12 cellular contexts compared by ENCODE assay signal in the genomic region with DNA sequence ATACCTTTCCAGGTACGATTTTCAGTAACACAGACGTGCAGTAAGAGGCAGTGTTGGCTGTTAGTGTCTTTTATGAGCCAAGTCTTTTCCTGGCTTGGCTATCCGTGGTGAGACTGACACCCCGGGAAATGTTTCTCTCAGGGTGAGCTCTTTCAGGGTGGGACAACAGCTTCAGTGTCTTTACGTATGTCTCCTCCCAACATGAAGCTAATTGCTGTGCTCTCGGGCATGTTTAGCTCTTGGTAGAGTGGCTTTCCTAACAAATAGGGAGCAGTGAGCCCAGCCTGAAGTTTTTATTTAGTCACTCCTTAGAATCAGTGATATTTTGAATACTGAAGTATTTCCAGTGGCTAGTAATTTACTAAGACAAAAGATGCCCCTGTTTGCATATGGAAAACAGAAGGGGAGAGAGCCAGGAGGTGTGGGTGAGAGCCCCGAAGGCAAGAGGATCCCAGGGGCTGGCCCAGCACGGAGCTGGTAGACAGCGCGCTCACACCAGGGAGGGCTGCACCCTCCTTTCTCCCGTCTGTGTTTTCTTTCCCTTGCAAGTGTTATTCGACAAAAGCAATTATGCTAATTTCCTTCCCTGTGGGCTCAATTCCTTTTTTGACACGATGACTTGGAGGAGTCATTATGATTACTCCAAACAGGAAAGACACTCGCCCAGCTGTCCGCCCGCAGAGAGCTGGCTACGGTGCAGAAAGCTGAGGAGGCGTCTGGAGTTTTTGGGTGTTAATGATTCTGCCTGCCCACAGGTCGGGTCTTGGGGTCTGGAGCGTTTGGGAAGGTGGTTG. TPM values are rescaled to one million over a fixed set of nuclear protein-coding genes. Genes with fewer than 3 reads are reported as not detected.
DNase-seq lines count a peak whose midpoint lies in the region; ATAC-seq and TF ChIP-seq lines count a peak whose summit lies in the region.
"Had no signal": no experiment of that assay in that cellular context is flagged by ENCODE, and none has a peak within 500 bp of the region (broad histone marks: within the 10 kb centered on the region; RNA-seq: fewer than 3 reads in every experiment).

No MANE protein-coding gene starts in this region.

- H3K4me3 Mint-ChIP-seq in activated CD4-positive, alpha-beta memory T cell treated with anti-CD3 and anti-CD28 coated beads, Interleukin-2, amount 10 ng/mL, durations not matched to agents 7 days and 5 days = peak overlapping the region; percentile 29

- TF ChIP-seq CTCF in A673 (conservative IDR thresholded peaks at IDR 0.05; ENCODE audit: low read depth, low read length) = no peak

- H3K4me1 ChIP-seq in A673 (ENCODE audit: insufficient read depth, low read length, poor library complexity, severe bottlenecking) = no peaks in the 10 kb centered on the region
- peaks cover 24% of the 10 kb centered on the region for H3K4me1 ChIP-seq in iPS-15b (ENCODE audit: control insufficient read depth, insufficient read depth, low read length)

- no peak overlapping the region for H3K4me3 ChIP-seq in A673 (ENCODE audit: low read depth, low read length, poor library complexity, severe bottlenecking)
- H3K4me3 ChIP-seq in H7 (ENCODE audit: insufficient read depth, low read depth, low read length) = peak overlapping the region; percentile 2; the same call in 1 of the 2 replicates
- peak overlapping the region; percentile 31 for H3K4me3 ChIP-seq in iPS-15b (ENCODE audit: low read depth, low read length)

- H3K36me3 ChIP-seq in A673 (ENCODE audit: insufficient read depth, low read length, poor library complexity, severe bottlenecking) (no peaks in the 10 kb centered on the region), H7 (replicated peaks; ENCODE audit: control insufficient read depth, insufficient read depth, low read length) (no peaks in the 10 kb centered on the region; the same call in 1 of the 2 replicates), iPS-15b (ENCODE audit: control insufficient read depth, insufficient read depth, low read length) (no peaks in the 10 kb centered on the region)
- H3K36me3 ChIP-seq: brain microvascular endothelial cell had no signal

- peak; percentile 48 for DNase-seq in A673 (ENCODE audit: low spot score)
- DNase-seq in H7 = peak; percentile 52
- DNase-seq in activated CD4-positive, alpha-beta memory T cell treated with anti-CD3 and anti-CD28 coated beads, Interleukin-2, amount 10 ng/mL, durations not matched to agents 7 days and 5 days = no peak
- no peak for DNase-seq in NCI-H1694 treated with DMSO at 0.1 percent for 48 hours (lab: John Stamatoyannopoulos, UW)
- DNase-seq in stimulated activated CD4-positive, alpha-beta T cell treated with anti-CD3 and anti-CD28 coated beads, Interleukin-4, amount 100 ng/mL, for 24 hours = no peak
- DNase-seq in left ventricle myocardium superior = no peak
- DNase-seq: activated CD4-positive, alpha-beta T cell treated with anti-CD3 and anti-CD28 coated beads, Interleukin-2, amount 50 U/mL, for 4 hours; NCI-H1048 had no signal

- peaks cover 11% of the 10 kb centered on the region for H3K9me3 Mint-ChIP-seq in activated CD4-positive, alpha-beta memory T cell treated with anti-CD3 and anti-CD28 coated beads, Interleukin-2, amount 10 ng/mL, durations not matched to agents 7 days and 5 days

- no peaks in the 10 kb centered on the region for H3K27me3 Mint-ChIP-seq in activated CD4-positive, alpha-beta memory T cell treated with anti-CD3 and anti-CD28 coated beads, Interleukin-2, amount 10 ng/mL, durations not matched to agents 7 days and 5 days

- POLR2A ChIA-PET in A673 (lab: Charles Lee; ENCODE audit: low non-redundant PET) = no interaction called here
- POLR2A ChIA-PET in activated CD4-positive, alpha-beta memory T cell treated with anti-CD3 and anti-CD28 coated beads, Interleukin-2, amount 10 ng/mL, durations not matched to agents 7 days and 5 days (lab: Charles Lee) = interaction anchor here (1.4 to 1.8 kb wide), 2 partner anchors 10 to 39 kb away, joined by 3 to 5 read pairs; no protein-coding TSS in a partner anchor

- no peak overlapping the region for H3K27ac ChIP-seq in A673 (ENCODE audit: low read depth, low read length, poor library complexity, severe bottlenecking)
- H3K27ac ChIP-seq: brain microvascular endothelial cell had no signal

- BruUV-seq in A673 (replicated peaks; lab: Mats Ljungman, UMichigan) = no TSS peak

- no peaks in the 10 kb centered on the region for H3K9me3 ChIP-seq in A673 (ENCODE audit: low read depth, low read length, poor library complexity, severe bottlenecking)
- H3K9me3 ChIP-seq in iPS-15b (ENCODE audit: control insufficient read depth, insufficient read depth, low read length) = no peaks in the 10 kb centered on the region

- ATAC-seq in left ventricle myocardium superior (no peak), HG03039 (IDR thresholded peaks at IDR 0.05; ENCODE audit: unreplicated experiment) (no peak)
- ATAC-seq: Panc1 had no signal

- H3K4me1 Mint-ChIP-seq in activated CD4-positive, alpha-beta memory T cell treated with anti-CD3 and anti-CD28 coated beads, Interleukin-2, amount 10 ng/mL, durations not matched to agents 7 days and 5 days = peaks cover 38% of the 10 kb centered on the region

- CTCF ChIA-PET in A673 (lab: Charles Lee) = no interaction called here
- CTCF ChIA-PET in activated CD4-positive, alpha-beta memory T cell treated with anti-CD3 and anti-CD28 coated beads, Interleukin-2, amount 10 ng/mL, durations not matched to agents 7 days and 5 days (lab: Charles Lee) = interaction anchor here (1.1 to 3.9 kb wide), 3 partner anchors 38 to 43 kb away, joined by 3 to 16 read pairs (median 5); no protein-coding TSS in a partner anchor

- peak overlapping the region; percentile 58 for H3K27ac Mint-ChIP-seq in activated CD4-positive, alpha-beta memory T cell treated with anti-CD3 and anti-CD28 coated beads, Interleukin-2, amount 10 ng/mL, durations not matched to agents 7 days and 5 days

- H3K27me3 ChIP-seq in A673 (replicated peaks; ENCODE audit: insufficient read depth, low read depth, low read length, poor library complexity) = no peaks in the 10 kb centered on the region
- no peaks in the 10 kb centered on the region for H3K27me3 ChIP-seq in H7 (ENCODE audit: control insufficient read depth, insufficient read depth, low read length)
- peaks cover 6% of the 10 kb centered on the region for H3K27me3 ChIP-seq in iPS-15b (ENCODE audit: control insufficient read depth, insufficient read depth, low read length)
- H3K27me3 ChIP-seq: brain microvascular endothelial cell had no signal

- intact Hi-C loops in A673 (cut with micrococcal nuclease; ENCODE audit: unreplicated experiment) (no loop called here), left ventricle myocardium superior (cut with micrococcal nuclease) (no loop called here)

- peaks cover 7% of the 10 kb centered on the region for H3K36me3 Mint-ChIP-seq in activated CD4-positive, alpha-beta memory T cell treated with anti-CD3 and anti-CD28 coated beads, Interleukin-2, amount 10 ng/mL, durations not matched to agents 7 days and 5 days (ENCODE audit: low read depth)

- H3K9ac ChIP-seq in iPS-15b (ENCODE audit: low read depth, low read length) = no peak overlapping the region

RNA-seq across cellular contexts. Expression of a gene that starts 47.7 kb away (rescaled TPM):
- total RNA-seq in A673 (2021) (0.24 and 0.66 TPM in 2 replicates), left ventricle myocardium superior (21.6 TPM)
- 5.5 and 10.8 TPM in 2 replicates for total RNA-seq in H7 (2014; rRNA removed; shearing (Covaris generic))
- under 1 TPM; 0.45 to 0.68 TPM for total RNA-seq in activated CD4-positive, alpha-beta memory T cell treated with anti-CD3 and anti-CD28 coated beads, Interleukin-2, amount 10 ng/mL, durations not matched to agents 7 days and 5 days

Comparison
In these comparisons a context has a peak if more than half of its experiments do, and no peak if none do; other contexts are left out.
1. DNase-seq: peak in A673 (single experiment) and H7 (single experiment); none in activated CD4-positive, alpha-beta memory T cell treated with anti-CD3 and anti-CD28 coated beads, Interleukin-2, amount 10 ng/mL, durations not matched to agents 7 days and 5 days (single experiment), NCI-H1694 treated with DMSO at 0.1 percent for 48 hours (single experiment), stimulated activated CD4-positive, alpha-beta T cell treated with anti-CD3 and anti-CD28 coated beads, Interleukin-4, amount 100 ng/mL, for 24 hours (single experiment) and left ventricle myocardium superior (single experiment).